1 cellular context compared by ENCODE assay signal in genomic region chrX:10477525-10477924, GRCh38.
TF ChIP-seq lines count a peak whose summit lies in the region.

No MANE protein-coding gene starts in this region.

TF ChIP-seq in HepG2, 621 proteins besides CTCF, POLR2A, EP300 and RAD21 (continued from another document):
- TF ChIP-seq ZNF841 (CRISPR knock-in tag; IDR thresholded peaks at IDR 0.05; ENCODE audit: borderline replicate concordance), result no peak
- TF ChIP-seq SNAPC5 (CRISPR knock-in tag; IDR thresholded peaks at IDR 0.05; ENCODE audit: borderline replicate concordance), result no peak
- no peak for TF ChIP-seq FOXA3 (CRISPR knock-in tag; IDR thresholded peaks at IDR 0.05)
- no peak for TF ChIP-seq BATF2 (CRISPR knock-in tag; IDR thresholded peaks at IDR 0.05)
- no peak for TF ChIP-seq GMEB1 (CRISPR knock-in tag; IDR thresholded peaks at IDR 0.05; ENCODE audit: borderline replicate concordance)
- no peak for TF ChIP-seq ZNF326 (CRISPR knock-in tag; IDR thresholded peaks at IDR 0.05; ENCODE audit: borderline replicate concordance)
- no peak for TF ChIP-seq PREB (CRISPR knock-in tag; IDR thresholded peaks at IDR 0.05)
- TF ChIP-seq ZBTB43 (CRISPR knock-in tag; conservative IDR thresholded peaks at IDR 0.05), result no peak
- TF ChIP-seq DNMT3B (CRISPR knock-in tag; conservative IDR thresholded peaks at IDR 0.05), result no peak
- TF ChIP-seq ZBTB3 (CRISPR knock-in tag; IDR thresholded peaks at IDR 0.05; ENCODE audit: borderline replicate concordance, low read depth), result no peak
- no peak for TF ChIP-seq TEAD2 (CRISPR knock-in tag; IDR thresholded peaks at IDR 0.05)
- no peak for TF ChIP-seq ZNF180 (CRISPR knock-in tag; IDR thresholded peaks at IDR 0.05; ENCODE audit: borderline replicate concordance, low read depth)
